ENCODE assay signal across 1 cellular context in the genomic region with DNA sequence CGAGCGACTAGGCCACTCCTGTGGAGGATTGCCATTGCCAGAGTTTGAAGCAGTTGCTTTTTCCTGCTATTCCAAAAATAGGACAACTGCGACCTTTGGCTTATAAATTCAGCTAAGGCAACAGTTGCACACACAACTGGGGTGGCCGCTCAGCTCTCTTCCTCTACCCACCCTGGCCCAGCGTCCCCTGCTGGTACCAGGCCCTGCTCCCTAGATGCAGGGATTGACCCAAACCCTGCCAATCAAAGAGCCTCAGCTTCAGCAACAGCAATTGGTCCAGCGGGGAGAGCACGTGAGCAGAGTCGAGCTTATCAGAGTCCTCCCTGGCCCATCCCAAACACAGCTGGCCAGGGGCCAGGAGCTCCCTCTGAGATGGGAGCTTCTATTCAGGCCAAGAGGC.
TF ChIP-seq lines count a peak whose summit lies in the region.

No MANE protein-coding gene starts in this region.

TF ChIP-seq in SK-N-SH, 30 proteins besides CTCF, POLR2A, EP300 and RAD21 (continued from another document):
- TF ChIP-seq ZBTB33 (IDR thresholded peaks at IDR 0.05; ENCODE audit: borderline replicate concordance, low read depth) (no peak), SIN3A (IDR thresholded peaks at IDR 0.05; ENCODE audit: borderline replicate concordance, low read depth, low read length) (no peak), MXI1 (IDR thresholded peaks at IDR 0.05; ENCODE audit: low read depth, low read length) (no peak), POLR2AphosphoS5 (IDR thresholded peaks at IDR 0.05; ENCODE audit: low read depth, low read length) (no peak), SMC3 (IDR thresholded peaks at IDR 0.05; ENCODE audit: low read depth, low read length) (no peak), REST (IDR thresholded peaks at IDR 0.05; ENCODE audit: low read depth, low read length) (no peak), USF1 (IDR thresholded peaks at IDR 0.05; ENCODE audit: borderline replicate concordance, low read depth) (no peak)
